Comparison of ENCODE assay signal across 8 cellular contexts in the genomic region with DNA sequence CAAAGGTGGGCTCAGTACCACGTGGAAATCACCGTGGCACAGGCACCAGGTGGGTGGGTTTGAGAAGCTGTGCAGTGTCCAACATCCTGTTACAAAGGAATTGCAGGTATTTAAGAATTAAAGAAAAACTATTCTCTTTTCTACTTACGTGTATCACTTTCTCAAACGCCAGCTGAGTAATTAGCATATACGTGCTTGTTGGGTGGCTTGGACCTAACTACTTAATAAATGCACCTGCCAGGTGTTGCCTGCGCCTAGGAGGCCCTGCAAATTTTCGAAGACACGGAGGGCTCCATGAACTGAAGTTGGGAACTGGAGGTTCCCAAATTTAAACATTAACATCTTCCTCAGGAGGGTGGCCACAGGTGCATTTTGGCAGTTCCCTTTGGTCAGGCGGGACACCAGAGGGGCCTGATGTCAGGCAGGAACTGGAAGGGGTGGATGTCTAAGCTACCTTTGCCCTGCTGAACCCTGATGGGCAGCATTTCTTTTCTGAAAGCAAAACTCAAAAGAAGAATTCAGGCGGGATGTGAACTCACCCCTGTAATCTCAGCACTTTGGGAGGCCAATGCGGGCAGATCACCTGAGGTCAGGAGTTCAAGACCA.
DNase-seq lines count a peak whose midpoint lies in the region; ATAC-seq, FAIRE-seq and TF ChIP-seq lines count a peak whose summit lies in the region.

No MANE protein-coding gene starts in this region.

- no peak overlapping the region for H3K9ac ChIP-seq in GM23248

- POLR2A ChIA-PET in A549 (lab: Yijun Ruan, JAX) (no interaction called here), activated B cell treated with CpG ODN at 0.5 μM for 24 hours (lab: Charles Lee) (interaction anchor here (0.6 kb wide), 1 partner anchor 170 kb away, joined by 3 read pairs; no protein-coding TSS in a partner anchor)

- intact Hi-C loops in activated B cell treated with CpG ODN at 0.5 μM for 24 hours (cut with micrococcal nuclease), result loop anchor here (1.0 to 5.0 kb wide), 6 partner anchors 55 to 1037 kb away; a partner anchor contains a TSS

- H3K4me2 ChIP-seq in A549 (peak overlapping the region; percentile 85), GM23248 (ENCODE audit: unreplicated experiment) (peak overlapping the region; percentile 83)

- TF ChIP-seq EP300 in A549 (IDR thresholded peaks at IDR 0.05), result no peak

- no peak for FAIRE-seq in A549 (lab: Jason Lieb, UNC)

- TF ChIP-seq RAD21 in A549 (conservative IDR thresholded peaks at IDR 0.05 in 1 of 2, IDR thresholded peaks at IDR 0.05 in 1 of 2), result no peak

- peak overlapping the region; percentile 95 for H2AFZ ChIP-seq in GM23248

- TF ChIP-seq POLR2A in A549 (IDR thresholded peaks at IDR 0.05; ENCODE audit: low read length), result no peak

- H4K20me1 ChIP-seq in GM23248 (ENCODE audit: insufficient read depth), result no peaks in the 10 kb centered on the region

- H3K27ac Mint-ChIP-seq in activated B cell treated with CpG ODN at 0.5 μM for 24 hours (no peak overlapping the region), memory B cell (no peak overlapping the region)

- no peaks in the 10 kb centered on the region for H3K9me2 ChIP-seq in GM23248 (ENCODE audit: insufficient read depth)

- in situ Hi-C loops in GM23248 (cut with MboI), result no loop called here

- H3K4me1 Mint-ChIP-seq in activated B cell treated with CpG ODN at 0.5 μM for 24 hours (peaks cover 5% of the 10 kb centered on the region), memory B cell (peaks cover 2% of the 10 kb centered on the region)

- CTCF ChIA-PET in A549 (lab: Yijun Ruan, JAX) (interaction anchor here (0.6 to 5.2 kb wide), 11 partner anchors 9 to 356 kb away, joined by 3 to 35 read pairs (median 4); no protein-coding TSS in a partner anchor), activated B cell treated with CpG ODN at 0.5 μM for 24 hours (lab: Charles Lee) (interaction anchor here (0.7 to 1.0 kb wide), 2 partner anchors 55 to 170 kb away, joined by 3 read pairs; no protein-coding TSS in a partner anchor)

- H3K9me3 ChIP-seq in A549 (no peaks in the 10 kb centered on the region), GM23248 (ENCODE audit: low read depth) (no peaks in the 10 kb centered on the region)

- H3K36me3 ChIP-seq in GM23248 (ENCODE audit: low read depth), result no peaks in the 10 kb centered on the region

- H3K4me3 ChIP-seq in A549, result no peak overlapping the region; the same call in 2 of the 3 replicates
- H3K4me3 ChIP-seq in GM23248, result peak overlapping the region; percentile 78

- H3K27ac ChIP-seq in A549 (no peak overlapping the region), GM23248 (no peak overlapping the region)

- WGBS in A549 (ENCODE audit: missing lambda C conversion rate), result 35% methylated on average over 11 of the region's 11 CpGs
- 33% methylated on average over 11 of the region's 11 CpGs for WGBS in GM23248 (ENCODE audit: low coverage in 1 of 2, low lambda C conversion rate in 2 of 2, missing lambda C conversion rate in 2 of 2), 2 experiments

- H3K9me3 Mint-ChIP-seq in activated B cell treated with CpG ODN at 0.5 μM for 24 hours, result no peaks in the 10 kb centered on the region
- H3K9me3 Mint-ChIP-seq in memory B cell, result no peaks in the 10 kb centered on the region

- ATAC-seq in A549 (0 out of 6 replicates have a peak, but pooled peaks of 1 of the 2 experiments have one; percentile 1), activated B cell treated with CpG ODN at 0.5 μM for 24 hours (ENCODE audit: low read depth) (no peak), memory B cell (ENCODE audit: low read depth) (peak; percentile 13), GM18861 (IDR thresholded peaks at IDR 0.05; ENCODE audit: unreplicated experiment) (no peak), omental fat pad (ENCODE audit: low FRiP score) (no peak)

- TF ChIP-seq CTCF in A549 (IDR thresholded peaks at IDR 0.05), result no peak
- no peak for TF ChIP-seq CTCF in activated B cell treated with CpG ODN at 0.5 μM for 24 hours (IDR thresholded peaks at IDR 0.05)
- no peak for TF ChIP-seq CTCF in omental fat pad (IDR thresholded peaks at IDR 0.05)

- H3K27me3 Mint-ChIP-seq in activated B cell treated with CpG ODN at 0.5 μM for 24 hours (peaks cover 8% of the 10 kb centered on the region), memory B cell (peaks cover 13% of the 10 kb centered on the region)

- peaks cover 17% of the 10 kb centered on the region for H3F3A ChIP-seq in GM23248 (ENCODE audit: insufficient read depth)

- 0 out of 2 replicates have a peak, but pooled peaks cover 3% of the 10 kb centered on the region for H3K27me3 ChIP-seq in GM23248 (replicated peaks; ENCODE audit: insufficient read depth)

- no peaks in the 10 kb centered on the region for H3K79me2 ChIP-seq in GM23248 (ENCODE audit: insufficient read depth)

- H3K4me3 Mint-ChIP-seq in activated B cell treated with CpG ODN at 0.5 μM for 24 hours (peak overlapping the region; percentile 82), memory B cell (peak overlapping the region; percentile 85)

- DNase-seq in A549 (ENCODE audit: low read depth in 1 of 2, low spot score in 1 of 2) (no peak), GM23248 (no peak), activated B cell treated with CpG ODN at 0.5 μM for 24 hours (no peak), memory B cell (ENCODE audit: low spot score in 2 of 2) (no peak), HUDEP-2 (lab: John Stamatoyannopoulos, UW; ENCODE audit: unreplicated experiment in 76 of 76) (no peak), omental fat pad (ENCODE audit: low spot score) (no peak), SIG-M5 (lab: John Stamatoyannopoulos, UW) (no peak)

- H3K4me1 ChIP-seq in A549 (0 out of 3 replicates have a peak, but pooled peaks cover 3% of the 10 kb centered on the region), GM23248 (ENCODE audit: insufficient read depth) (peaks cover 17% of the 10 kb centered on the region)

- H3K36me3 Mint-ChIP-seq in activated B cell treated with CpG ODN at 0.5 μM for 24 hours (ENCODE audit: low read depth), result no peaks in the 10 kb centered on the region
- no peaks in the 10 kb centered on the region for H3K36me3 Mint-ChIP-seq in memory B cell

TF ChIP-seq in A549, 52 proteins besides CTCF, POLR2A, EP300 and RAD21:
- TF ChIP-seq CHD2 (IDR thresholded peaks at IDR 0.05; ENCODE audit: low read length, partially characterized antibody), result no peak
- TF ChIP-seq ZC3H11A (IDR thresholded peaks at IDR 0.05), result no peak
- TF ChIP-seq HOXB13 (CRISPR knock-in tag; IDR thresholded peaks at IDR 0.05; ENCODE audit: low read depth), result no peak
- no peak for TF ChIP-seq CBX8 (IDR thresholded peaks at IDR 0.05)
- TF ChIP-seq, protein P1, sequence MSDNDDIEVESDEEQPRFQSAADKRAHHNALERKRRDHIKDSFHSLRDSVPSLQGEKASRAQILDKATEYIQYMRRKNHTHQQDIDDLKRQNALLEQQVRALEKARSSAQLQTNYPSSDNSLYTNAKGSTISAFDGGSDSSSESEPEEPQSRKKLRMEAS (IDR thresholded peaks at IDR 0.05), result no peak; the same call in 1 of the 2 replicates
- TF ChIP-seq CHD4 (IDR thresholded peaks at IDR 0.05; ENCODE audit: borderline replicate concordance), result no peak
- TF ChIP-seq EHF (CRISPR knock-in tag; IDR thresholded peaks at IDR 0.05), result no peak
- TF ChIP-seq HDAC2 (IDR thresholded peaks at IDR 0.05), result no peak
- TF ChIP-seq CBX2 (IDR thresholded peaks at IDR 0.05; ENCODE audit: borderline replicate concordance, low read depth), result no peak
- no peak for TF ChIP-seq ZFP36 (IDR thresholded peaks at IDR 0.05; ENCODE audit: borderline replicate concordance, partially characterized antibody)
